In genomic region chr10:94614558-94614957, GRCh38 we compare ENCODE assay signal across 8 cellular contexts.
"Had no signal": no experiment of that assay in that cellular context is flagged by ENCODE, and none has a peak within 500 bp of the region (broad histone marks: within the 10 kb centered on the region; RNA-seq: fewer than 3 reads in every experiment).

No MANE protein-coding gene starts in this region.

- H3K27me3 Mint-ChIP-seq: IgD-negative memory B cell had no signal

- H3K4me1 ChIP-seq: HAP-1 had no signal

- H3K4me1 Mint-ChIP-seq: IgD-negative memory B cell had no signal

- H3K9me3 Mint-ChIP-seq: GM23338, IgD-negative memory B cell had no signal

- H3K27ac ChIP-seq: HL-60 had no signal

- H3K4me2 ChIP-seq: GM23338 had no signal

- FAIRE-seq: HepG2 had no signal

- DNase-seq: H7, KG1 had no signal

- H3K4me3 ChIP-seq: GM23338, HAP-1 had no signal

- H3K9me3 ChIP-seq: HAP-1 had no signal

- ATAC-seq: GM23338, HCT116, HepG2 had no signal

- H3K4me3 Mint-ChIP-seq: GM23338, IgD-negative memory B cell had no signal

- H2AFZ ChIP-seq: GM23338 had no signal

- H3K27ac Mint-ChIP-seq: GM23338 had no signal
